28 cellular contexts compared by ENCODE assay signal in the genomic region with DNA sequence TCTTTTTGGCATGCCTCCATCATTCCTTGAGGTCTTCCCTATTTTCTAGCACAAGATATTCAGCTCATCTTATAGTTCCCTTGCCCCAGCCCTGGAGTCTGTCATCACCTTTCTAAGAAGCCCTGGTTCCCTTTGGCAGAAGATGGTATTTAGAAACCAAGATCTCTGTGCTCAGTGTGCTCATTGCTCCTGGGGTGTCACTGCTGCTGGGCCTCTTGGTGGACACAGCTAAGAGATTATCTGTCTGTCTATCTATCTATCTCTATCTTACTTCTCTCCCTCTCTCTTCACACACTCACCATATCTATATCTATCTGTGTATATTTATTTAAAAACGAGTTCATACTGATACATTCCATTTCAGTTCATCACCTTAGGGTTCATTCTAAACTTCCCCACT.
"Had no signal": no experiment of that assay in that cellular context is flagged by ENCODE, and none has a peak within 500 bp of the region (broad histone marks: within the 10 kb centered on the region; RNA-seq: fewer than 3 reads in every experiment).

No MANE protein-coding gene starts in this region.

- H2AFZ ChIP-seq: hepatocyte had no signal

- H3K4me2 ChIP-seq: hepatocyte had no signal

- H3K27me3 ChIP-seq: colonic mucosa, dorsolateral prefrontal cortex, esophagus muscularis mucosa, esophagus squamous epithelium, foreskin keratinocyte, gastrocnemius medialis, gastroesophageal sphincter, heart left ventricle, heart right ventricle, hepatocyte had no signal

- H3K79me2 ChIP-seq: hepatocyte had no signal

- H3K27ac Mint-ChIP-seq: effector memory CD8-positive, alpha-beta T cell; endodermal cell had no signal

- H3K4me3 ChIP-seq: colonic mucosa, coronary artery, dorsolateral prefrontal cortex, esophagus muscularis mucosa, esophagus squamous epithelium, gastrocnemius medialis, gastroesophageal sphincter, heart left ventricle, heart right ventricle, hepatocyte had no signal

- H3K27ac ChIP-seq: colonic mucosa, coronary artery, dorsolateral prefrontal cortex, epithelial cell of prostate, esophagus muscularis mucosa, esophagus squamous epithelium, foreskin keratinocyte, gastrocnemius medialis, gastroesophageal sphincter, heart left ventricle, heart right ventricle, hepatocyte had no signal

- H3K4me1 Mint-ChIP-seq: endodermal cell had no signal

- ATAC-seq: effector memory CD8-positive, alpha-beta T cell; esophagus mucosa; foreskin keratinocyte; gastrocnemius medialis; gastroesophageal sphincter; heart left ventricle; heart right ventricle had no signal

- H3K36me3 ChIP-seq: colonic mucosa, esophagus muscularis mucosa, esophagus squamous epithelium, gastrocnemius medialis, gastroesophageal sphincter, heart left ventricle, heart right ventricle had no signal

- H3K9me3 ChIP-seq: colonic mucosa, gastrocnemius medialis had no signal

- H3K4me1 ChIP-seq: colonic mucosa had no signal

- FAIRE-seq: colon, endometrium, endothelial cell of umbilical vein, frontal cortex had no signal

- DNase-seq: colonic mucosa; cortex of kidney; dermis blood vessel endothelial cell; dorsolateral prefrontal cortex; effector CD4-positive, alpha-beta T cell; effector CD8-positive, alpha-beta T cell; effector memory CD4-positive, alpha-beta T cell; effector memory CD8-positive, alpha-beta T cell; endodermal cell; erythroblast; esophagus squamous epithelium; foreskin fibroblast; foreskin keratinocyte; foreskin melanocyte; gastrocnemius medialis; glutamatergic neuron; heart left ventricle; heart right ventricle had no signal

- H3K4me3 Mint-ChIP-seq: effector memory CD8-positive, alpha-beta T cell; endodermal cell had no signal
